Comparison of ENCODE assay signal across 18 cellular contexts in the genomic region with DNA sequence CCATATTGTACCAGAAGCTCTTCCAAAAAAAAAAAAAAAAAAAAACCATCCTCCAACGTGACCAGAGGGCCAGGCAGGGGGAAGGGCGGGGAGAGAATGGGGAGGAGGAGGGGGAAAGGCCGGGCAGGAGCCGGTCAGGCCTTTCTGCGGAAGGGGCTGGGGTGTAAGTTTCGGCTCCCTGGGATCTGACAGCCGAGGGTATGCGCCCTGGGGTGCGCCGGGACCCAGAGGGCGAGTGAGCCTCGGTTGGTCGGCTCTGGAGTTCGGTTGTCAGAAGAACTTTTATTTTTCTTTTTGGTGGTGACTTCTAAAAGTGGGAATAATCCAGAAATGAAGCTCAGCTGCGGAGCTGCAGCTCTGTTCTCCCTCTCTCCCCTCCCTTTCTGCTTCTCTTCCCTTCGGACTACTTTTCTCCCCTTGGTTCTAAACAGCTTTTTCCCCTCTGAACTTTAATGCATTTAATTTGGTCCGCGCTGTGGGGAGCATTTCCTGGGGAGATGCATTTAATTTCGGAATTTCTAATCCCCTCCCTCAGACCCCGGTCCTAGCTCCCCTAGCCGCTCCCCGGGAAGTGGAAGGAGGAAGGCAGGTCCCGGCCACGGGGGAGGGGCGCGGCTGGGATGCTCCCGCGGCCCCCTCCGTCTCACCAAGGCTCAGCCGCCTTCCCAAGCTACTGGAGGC. TPM values are rescaled to one million over a fixed set of nuclear protein-coding genes. Genes with fewer than 3 reads are reported as not detected.
DNase-seq lines count a peak whose midpoint lies in the region; ATAC-seq and TF ChIP-seq lines count a peak whose summit lies in the region.
"Had no signal": no experiment of that assay in that cellular context is flagged by ENCODE, and none has a peak within 500 bp of the region (broad histone marks: within the 10 kb centered on the region; RNA-seq: fewer than 3 reads in every experiment).

No MANE protein-coding gene starts in this region.

- H3K4me3 Mint-ChIP-seq in nephron progenitor cell (peak overlapping the region; percentile 83), T-helper 17 cell (no peak overlapping the region)
- H3K4me3 Mint-ChIP-seq in stimulated activated memory B cell treated with anti-CD40 and anti-IgM and Interleukin-4, amounts not matched to agents 10 μg/mL and 1 μg/mL and 100 μg/mL, for 72 hours: no peak overlapping the region

- CTCF ChIA-PET in Panc1 (lab: Charles Lee): interaction anchor here (0.6 to 2.2 kb wide), 6 partner anchors 34 to 501 kb away, joined by 3 to 21 read pairs (median 8); no protein-coding TSS in a partner anchor

- peaks cover 77% of the 10 kb centered on the region for H3K27me3 Mint-ChIP-seq in nephron progenitor cell (ENCODE audit: low read depth, poor library complexity)
- peaks cover 93% of the 10 kb centered on the region for H3K27me3 Mint-ChIP-seq in stimulated activated memory B cell treated with anti-CD40 and anti-IgM and Interleukin-4, amounts not matched to agents 10 μg/mL and 1 μg/mL and 100 μg/mL, for 72 hours
- H3K27me3 Mint-ChIP-seq in T-helper 17 cell: peaks cover 79% of the 10 kb centered on the region

- peaks cover 40% of the 10 kb centered on the region for H3K4me1 ChIP-seq in Panc1 (ENCODE audit: control insufficient read depth, insufficient read depth, low read length)
- no peaks in the 10 kb centered on the region for H3K4me1 ChIP-seq in BE2C

- H3K27ac Mint-ChIP-seq in nephron progenitor cell (peak overlapping the region; percentile 61), T-helper 17 cell (no peak overlapping the region)
- H3K27ac Mint-ChIP-seq in stimulated activated memory B cell treated with anti-CD40 and anti-IgM and Interleukin-4, amounts not matched to agents 10 μg/mL and 1 μg/mL and 100 μg/mL, for 72 hours: no peak overlapping the region

- TF ChIP-seq CTCF in Panc1 (IDR thresholded peaks at IDR 0.05) (no peak), epithelial cell of proximal tubule (conservative IDR thresholded peaks at IDR 0.05; ENCODE audit: low read depth, low read length) (no peak), nephron progenitor cell (IDR thresholded peaks at IDR 0.05) (no peak), BE2C (IDR thresholded peaks at IDR 0.05; ENCODE audit: low read depth, low read length) (no peak)

- H3K9me3 Mint-ChIP-seq in nephron progenitor cell: no peaks in the 10 kb centered on the region
- H3K9me3 Mint-ChIP-seq in stimulated activated memory B cell treated with anti-CD40 and anti-IgM and Interleukin-4, amounts not matched to agents 10 μg/mL and 1 μg/mL and 100 μg/mL, for 72 hours: no peaks in the 10 kb centered on the region

- H3K4me1 Mint-ChIP-seq in nephron progenitor cell (peaks cover 82% of the 10 kb centered on the region), T-helper 17 cell (peaks cover 32% of the 10 kb centered on the region)
- H3K4me1 Mint-ChIP-seq in stimulated activated memory B cell treated with anti-CD40 and anti-IgM and Interleukin-4, amounts not matched to agents 10 μg/mL and 1 μg/mL and 100 μg/mL, for 72 hours: peaks cover 68% of the 10 kb centered on the region

- H3K27me3 ChIP-seq in Panc1 (ENCODE audit: control insufficient read depth, insufficient read depth, low read length) (no peaks in the 10 kb centered on the region), BE2C (peaks cover 95% of the 10 kb centered on the region)

- H3K36me3 ChIP-seq in Panc1 (ENCODE audit: control insufficient read depth, insufficient read depth, low read length) (no peaks in the 10 kb centered on the region), BE2C (no peaks in the 10 kb centered on the region)

- H3K27ac ChIP-seq in Panc1 (ENCODE audit: low read length): peak overlapping the region; percentile 99
- H3K27ac ChIP-seq: A549 had no signal

- H3K4me3 ChIP-seq in Panc1 (ENCODE audit: low read depth in 2 of 2, low read length in 2 of 2) (peak overlapping the region; percentile 31 to 67), epithelial cell of proximal tubule (ENCODE audit: low read depth, low read length) (peak overlapping the region; percentile 70), BE2C (ENCODE audit: low read depth, low read length) (no peak overlapping the region)
- H3K4me3 ChIP-seq: A549 had no signal

- H3K9me3 ChIP-seq in Panc1 (ENCODE audit: control insufficient read depth, insufficient read depth, low read depth, low read length) (no peaks in the 10 kb centered on the region), BE2C (no peaks in the 10 kb centered on the region), T-helper 17 cell (ENCODE audit: control insufficient read depth, low read length, poor library complexity, severe bottlenecking) (no peaks in the 10 kb centered on the region)
- H3K9me3 ChIP-seq: A549 had no signal

- peak; percentile 52 for DNase-seq in ELF-1 (ENCODE audit: low read depth, low spot score)
- no peak for DNase-seq in Panc1 (ENCODE audit: low read depth, low spot score)
- DNase-seq in epithelial cell of proximal tubule (ENCODE audit: low read depth): no peak
- DNase-seq in nephron progenitor cell: no peak
- no peak for DNase-seq in BE2C
- no peak for DNase-seq in dedifferentiated amniotic fluid mesenchymal stem cell (ENCODE audit: extremely low spot score)
- DNase-seq in T-helper 17 cell: no peak
- DNase-seq: COR-L47, DMS153, HCEC 1CT, NCI-H187 treated with DMSO at 0.1 percent for 48 hours, NCI-H2171, NCI-H446, NCI-H774 had no signal

- POLR2A ChIA-PET in Panc1 (lab: Charles Lee): interaction anchor here (0.6 to 1.0 kb wide), 8 partner anchors 9 to 450 kb away, joined by 3 to 13 read pairs (median 4); no protein-coding TSS in a partner anchor

- in situ Hi-C loops in Panc1 (cut with HindIII; ENCODE audit: low pct_unique_long_range_greater_than_20kb, low sequenced_read_pairs): no loop called here

- no peak for ATAC-seq in Panc1
- no peak for ATAC-seq in stimulated activated memory B cell treated with anti-CD40 and anti-IgM and Interleukin-4, amounts not matched to agents 10 μg/mL and 1 μg/mL and 100 μg/mL, for 72 hours
- no peak for ATAC-seq in T-helper 17 cell
- ATAC-seq: A549 had no signal

- BruUV-seq in Panc1 (replicated peaks; lab: Mats Ljungman, UMichigan): no TSS peak

- H3K36me3 Mint-ChIP-seq in nephron progenitor cell (ENCODE audit: low read depth) (no peaks in the 10 kb centered on the region), T-helper 17 cell (ENCODE audit: low read depth) (peaks cover 14% of the 10 kb centered on the region)
- H3K36me3 Mint-ChIP-seq in stimulated activated memory B cell treated with anti-CD40 and anti-IgM and Interleukin-4, amounts not matched to agents 10 μg/mL and 1 μg/mL and 100 μg/mL, for 72 hours: no peaks in the 10 kb centered on the region

- intact Hi-C loops in Panc1 (cut with micrococcal nuclease; ENCODE audit: unreplicated experiment): loop anchor here (2.0 to 5.0 kb wide), 3 partner anchors 69 to 179 kb away; no protein-coding TSS in a partner anchor

RNA-seq across cellular contexts. Expression of gene PAX2, which starts 3.9 kb away (rescaled TPM):
- 72.3 TPM for total RNA-seq in Panc1 (2021; ENCODE audit: unreplicated experiment)
- 71.5 TPM for polyA plus RNA-seq in Panc1 (2012; ENCODE audit: insufficient read length)
- total RNA-seq in epithelial cell of proximal tubule: 7.5 and 20.2 TPM in 2 replicates
- not detected for polyA plus RNA-seq in BE2C (2012; ENCODE audit: insufficient read depth, insufficient read length, low read depth)
- not detected for total RNA-seq in T-helper 17 cell
- total RNA-seq: HT1080, SK-MEL-5 had no signal
